In genomic region chr3:123032057-123032456, GRCh38 we compare ENCODE assay signal across 25 cellular contexts. TPM values are rescaled to one million over a fixed set of nuclear protein-coding genes. Genes with fewer than 3 reads are reported as not detected.
DNase-seq lines count a peak whose midpoint lies in the region; ATAC-seq, FAIRE-seq and TF ChIP-seq lines count a peak whose summit lies in the region.
"Had no signal": no experiment of that assay in that cellular context is flagged by ENCODE, and none has a peak within 500 bp of the region (broad histone marks: within the 10 kb centered on the region; RNA-seq: fewer than 3 reads in every experiment).

No MANE protein-coding gene starts in this region.

- peak; percentile 49 for DNase-seq in HuH-7 (ENCODE audit: low spot score)
- no peak for DNase-seq in HepG2 (ENCODE audit: low spot score)
- DNase-seq in sigmoid colon, result peak; percentile 26
- DNase-seq in activated CD4-positive, alpha-beta T cell treated with anti-CD3 and anti-CD28 coated beads, Interleukin-2, amount 50 U/mL, for 4 hours, result no peak
- DNase-seq in left cardiac atrium, result no peak
- no peak for DNase-seq in DMS53 treated with DMSO at 0.1 percent for 48 hours (lab: John Stamatoyannopoulos, UW; ENCODE audit: unreplicated experiment)
- DNase-seq: 8988T; ACHN; BE2C; C1 segment of cervical spinal cord; CD4-positive, alpha-beta memory T cell; CD4-positive, CD25-positive, alpha-beta regulatory T cell; CD8-positive, alpha-beta memory T cell; COR-L47; DMS 273 treated with DMSO at 0.1 percent for 48 hours; DMS153; DMS53; GF-D8 had no signal

- H2AFZ ChIP-seq in HepG2 (ENCODE audit: low read length), result no peak overlapping the region

- H3K36me3 ChIP-seq in HepG2 (replicated peaks in 1 of 2; ENCODE audit: control insufficient read depth in 1 of 2, insufficient read depth in 2 of 2, low read length in 2 of 2) (no peaks in the 10 kb centered on the region), sigmoid colon (no peaks in the 10 kb centered on the region)
- H3K36me3 ChIP-seq: BE2C, BLaER1 had no signal

- H4K20me1 ChIP-seq in HepG2 (ENCODE audit: insufficient read depth, low read length), result no peaks in the 10 kb centered on the region

- TF ChIP-seq RAD21 in HepG2 (CRISPR knock-in tag; IDR thresholded peaks at IDR 0.05), result no peak

- no TSS peak for BruUV-seq in HepG2 (replicated peaks; lab: Mats Ljungman, UMichigan)

- TF ChIP-seq CTCF in HepG2 (CRISPR knock-in tag; IDR thresholded peaks at IDR 0.05) (no peak), sigmoid colon (IDR thresholded peaks at IDR 0.05) (no peak)

- no peak for FAIRE-seq in HepG2 (lab: Jason Lieb, UNC)
- FAIRE-seq: A204.1, G401.6, GM12891, GM19239 had no signal

- H3K27ac ChIP-seq in HepG2 (ENCODE audit: extremely low read length, insufficient read depth, low read length) (no peak overlapping the region), sigmoid colon (no peak overlapping the region)
- H3K27ac ChIP-seq: BLaER1 had no signal

- 28% methylated on average over 3 of the region's 3 CpGs for WGBS in HepG2 (ENCODE audit: low lambda C conversion rate)
- 56 to 71% methylated on average over 3 of the region's 3 CpGs for WGBS in sigmoid colon, 2 donors

- intact Hi-C loops in HepG2 (cut with micrococcal nuclease; ENCODE audit: unreplicated experiment), result loop anchor here (10.0 kb wide), 1 partner anchor 223 kb away; no protein-coding TSS in a partner anchor
- intact Hi-C loops in sigmoid colon (cut with DNase I), result no loop called here
- intact Hi-C loops in left cardiac atrium (cut with DNase I), result no loop called here

- no peak overlapping the region for H3K4me2 ChIP-seq in HepG2 (ENCODE audit: low read depth, low read length)
- H3K4me2 ChIP-seq: BLaER1 had no signal

- H3K9me3 ChIP-seq in HepG2 (ENCODE audit: low read length), result no peaks in the 10 kb centered on the region
- no peaks in the 10 kb centered on the region for H3K9me3 ChIP-seq in sigmoid colon
- H3K9me3 ChIP-seq: BE2C, BLaER1 had no signal

- no peak for TF ChIP-seq EP300 in HepG2 (IDR thresholded peaks at IDR 0.05; ENCODE audit: low read depth in 2 of 2, low read length in 2 of 2)
- TF ChIP-seq EP300 in HepG2 (CRISPR knock-in tag; IDR thresholded peaks at IDR 0.05; ENCODE audit: borderline replicate concordance), result no peak
- TF ChIP-seq EP300 in sigmoid colon (IDR thresholded peaks at IDR 0.05), result no peak

- H3K9ac ChIP-seq in HepG2 (ENCODE audit: insufficient read depth, low read depth, low read length), result no peak overlapping the region
- H3K9ac ChIP-seq: BLaER1 had no signal

- no peaks in the 10 kb centered on the region for H3K79me2 ChIP-seq in HepG2 (ENCODE audit: insufficient read depth, low read length)

- CTCF ChIA-PET in HepG2 (lab: Yijun Ruan, JAX; ENCODE audit: low intra/inter-chr PET ratio, low total read pairs), result no interaction called here

- in situ Hi-C loops in HepG2 (cut with HindIII; ENCODE audit: extremely low pct_ligation_motif_present, low pct_unique_long_range_greater_than_20kb), result loop anchor here (25.0 kb wide), 1 partner anchor 270 kb away; no protein-coding TSS in a partner anchor

- no peak for TF ChIP-seq POLR2A in HepG2 (IDR thresholded peaks at IDR 0.05; ENCODE audit: insufficient read depth in 1 of 2, low read depth in 2 of 2, low read length in 2 of 2)
- no peak for TF ChIP-seq POLR2A in sigmoid colon (IDR thresholded peaks at IDR 0.05)

- ATAC-seq in HepG2 (no peak), left cardiac atrium (no peak)

- peaks cover 1 to 28% of the 10 kb centered on the region in 2 experiments; a peak in 3 of 5 replicates for H3K27me3 ChIP-seq in HepG2 (ENCODE audit: control insufficient read depth in 1 of 2, insufficient read depth in 2 of 2, low read length in 2 of 2)
- peaks cover 9 to 78% (median 36%) of the 10 kb centered on the region in 3 donors for H3K27me3 ChIP-seq in sigmoid colon

- no peak overlapping the region for H3K4me3 ChIP-seq in HepG2 (replicated peaks in 1 of 3; ENCODE audit: insufficient read depth in 1 of 3, low read depth in 2 of 3, low read length in 3 of 3)
- H3K4me3 ChIP-seq in sigmoid colon, result no peak overlapping the region
- H3K4me3 ChIP-seq: BLaER1 had no signal

- H3K4me1 ChIP-seq in HepG2 (ENCODE audit: insufficient read depth, low read length) (peaks cover 25% of the 10 kb centered on the region), sigmoid colon (peaks cover 0 to 21% (median 19%) of the 10 kb centered on the region in 4 donors)

- POLR2A ChIA-PET in HepG2 (lab: Yijun Ruan, JAX), result no interaction called here

TF ChIP-seq in HepG2, 621 proteins besides CTCF, POLR2A, EP300 and RAD21 (continues in another document):
- TF ChIP-seq ZFP36 (IDR thresholded peaks at IDR 0.05; ENCODE audit: borderline replicate concordance, low read depth, low read length, partially characterized antibody) (peak; percentile 64), MTF2 (CRISPR knock-in tag; IDR thresholded peaks at IDR 0.05; ENCODE audit: borderline replicate concordance) (no peak)

RNA-seq across cellular contexts. Expression of gene SEMA5B, which starts 4.5 kb away (rescaled TPM):
- total RNA-seq in HepG2 (2016; rRNA removed; fragmentation: Illumina TruSeq; extraction: Trizol) (not detected in 2 replicates), sigmoid colon (under 1 TPM in 3 of 4 donors, not detected in 1; 0.36 to 0.68 (median 0.55) TPM), left cardiac atrium (1 to 10 TPM; 1.7 to 2.4 TPM)
- not detected in 2 replicates for total RNA-seq in HepG2 (2016; cell fraction: cytosol; rRNA removed; fragmentation: Illumina TruSeq; extraction: Trizol; ENCODE audit: low read depth)
- total RNA-seq in HepG2 (2016; cell fraction: insoluble cytoplasmic fraction; rRNA removed; fragmentation: Illumina TruSeq; extraction: Trizol), result not detected in 2 replicates
- total RNA-seq in HepG2 (2016; cell fraction: membrane; rRNA removed; fragmentation: Illumina TruSeq; extraction: Trizol), result not detected in 2 replicates
- not detected in 2 replicates for total RNA-seq in HepG2 (2016; cell fraction: nucleus; rRNA removed; fragmentation: Illumina TruSeq; extraction: Trizol)
- polyA plus RNA-seq in HepG2 (2011; rRNA removed) (0.04 TPM in 1 of 2 replicates, not detected in the other), sigmoid colon (under 1 TPM in 2 of 3 donors, not detected in 1; 0.52 to 0.69 TPM)
- polyA plus RNA-seq in HepG2 (2011; cell fraction: cytosol; rRNA removed), result not detected in 2 replicates
- polyA plus RNA-seq in HepG2 (2011; cell fraction: nucleus; rRNA removed), result 0.03 TPM in 2 replicates
- not detected in 2 replicates for polyA plus RNA-seq in HepG2 (2012)
- not detected in 2 replicates for polyA plus RNA-seq in HepG2 (2016; cell fraction: cytosol; fragmentation: Illumina TruSeq; extraction: Trizol; ENCODE audit: low read depth)
- not detected in 2 replicates for polyA plus RNA-seq in HepG2 (2016; cell fraction: insoluble cytoplasmic fraction; fragmentation: Illumina TruSeq; extraction: Trizol; ENCODE audit: low read depth)
- polyA plus RNA-seq in HepG2 (2016; cell fraction: membrane; fragmentation: Illumina TruSeq; extraction: Trizol; ENCODE audit: low read depth), result not detected in 2 replicates
- polyA plus RNA-seq in HepG2 (2016; cell fraction: nucleus; fragmentation: Illumina TruSeq; extraction: Trizol; ENCODE audit: insufficient read depth, low read depth), result not detected in 2 replicates
- polyA minus RNA-seq in HepG2 (2011; rRNA and poly(A)+ RNA removed; ENCODE audit: low replicate concordance), result not detected in 2 replicates
- polyA minus RNA-seq in HepG2 (2011; cell fraction: cytosol; rRNA and poly(A)+ RNA removed), result not detected in 2 replicates
- not detected in 2 replicates for polyA minus RNA-seq in HepG2 (2011; cell fraction: nucleus; rRNA and poly(A)+ RNA removed)
- total RNA-seq: CD4-positive, alpha-beta memory T cell; CD4-positive, CD25-positive, alpha-beta regulatory T cell; CD8-positive, alpha-beta memory T cell had no signal
- polyA plus RNA-seq: AG04450; CD14-positive monocyte; CD4-positive, alpha-beta memory T cell; CD8-positive, alpha-beta memory T cell had no signal

RNA-seq across cellular contexts. Expression of gene PDIA5, which starts 34.8 kb away (rescaled TPM):
- total RNA-seq in HepG2 (2016; rRNA removed; fragmentation: Illumina TruSeq; extraction: Trizol) (19.5 and 51.3 TPM in 2 replicates), sigmoid colon (10 to 100 TPM; 13.8 to 15.1 (median 14.2) TPM), left cardiac atrium (10 to 100 TPM in 1 of 2 donors, 1 to 10 TPM in 1; 9.0 to 15.5 TPM)
- total RNA-seq in HepG2 (2016; cell fraction: cytosol; rRNA removed; fragmentation: Illumina TruSeq; extraction: Trizol; ENCODE audit: low read depth), result 13.0 and 13.1 TPM in 2 replicates
- total RNA-seq in HepG2 (2016; cell fraction: insoluble cytoplasmic fraction; rRNA removed; fragmentation: Illumina TruSeq; extraction: Trizol), result 19.8 and 48.1 TPM in 2 replicates
- total RNA-seq in HepG2 (2016; cell fraction: membrane; rRNA removed; fragmentation: Illumina TruSeq; extraction: Trizol), result 12.9 and 15.5 TPM in 2 replicates
- total RNA-seq in HepG2 (2016; cell fraction: nucleus; rRNA removed; fragmentation: Illumina TruSeq; extraction: Trizol), result 46.1 and 55.1 TPM in 2 replicates
- polyA plus RNA-seq in HepG2 (2011; rRNA removed) (65.3 and 74.3 TPM in 2 replicates), sigmoid colon (10 to 100 TPM in 2 of 3 donors, 1 to 10 TPM in 1; 4.2 to 23.0 (median 10.8) TPM)
- 68.0 and 77.8 TPM in 2 replicates for polyA plus RNA-seq in HepG2 (2011; cell fraction: cytosol; rRNA removed)
- 56.4 and 59.5 TPM in 2 replicates for polyA plus RNA-seq in HepG2 (2011; cell fraction: nucleus; rRNA removed)
- 60.1 and 65.8 TPM in 2 replicates for polyA plus RNA-seq in HepG2 (2012)
- polyA plus RNA-seq in HepG2 (2016; cell fraction: cytosol; fragmentation: Illumina TruSeq; extraction: Trizol; ENCODE audit: low read depth), result 9.4 and 9.5 TPM in 2 replicates
- polyA plus RNA-seq in HepG2 (2016; cell fraction: insoluble cytoplasmic fraction; fragmentation: Illumina TruSeq; extraction: Trizol; ENCODE audit: low read depth), result 26.4 and 30.6 TPM in 2 replicates
- 13.4 and 13.9 TPM in 2 replicates for polyA plus RNA-seq in HepG2 (2016; cell fraction: membrane; fragmentation: Illumina TruSeq; extraction: Trizol; ENCODE audit: low read depth)
- polyA plus RNA-seq in HepG2 (2016; cell fraction: nucleus; fragmentation: Illumina TruSeq; extraction: Trizol; ENCODE audit: insufficient read depth, low read depth), result 125 and 129 TPM in 2 replicates
- 15.2 and 37.2 TPM in 2 replicates for polyA minus RNA-seq in HepG2 (2011; rRNA and poly(A)+ RNA removed; ENCODE audit: low replicate concordance)
- polyA minus RNA-seq in HepG2 (2011; cell fraction: cytosol; rRNA and poly(A)+ RNA removed), result 23.6 and 33.0 TPM in 2 replicates
- 37.1 and 44.5 TPM in 2 replicates for polyA minus RNA-seq in HepG2 (2011; cell fraction: nucleus; rRNA and poly(A)+ RNA removed)

Comparison
In these comparisons a context has a peak if more than half of its experiments do, and no peak if none do; other contexts are left out.
1. DNase-seq: peak in HuH-7 (single experiment) and sigmoid colon (single experiment); none in HepG2 (single experiment), activated CD4-positive, alpha-beta T cell treated with anti-CD3 and anti-CD28 coated beads, Interleukin-2, amount 50 U/mL, for 4 hours (0 of 2), left cardiac atrium (single experiment) and DMS53 treated with DMSO at 0.1 percent for 48 hours (single experiment).